ENCODE assay signal across 14 cellular contexts in genomic region chr5:119347996-119348395, GRCh38. TPM values are rescaled to one million over a fixed set of nuclear protein-coding genes. Genes with fewer than 3 reads are reported as not detected.
DNase-seq lines count a peak whose midpoint lies in the region; ATAC-seq, FAIRE-seq and TF ChIP-seq lines count a peak whose summit lies in the region.
"Had no signal": no experiment of that assay in that cellular context is flagged by ENCODE, and none has a peak within 500 bp of the region (broad histone marks: within the 10 kb centered on the region; RNA-seq: fewer than 3 reads in every experiment).

No MANE protein-coding gene starts in this region.

- BruUV-seq in A673 (replicated peaks; lab: Mats Ljungman, UMichigan): no TSS peak

- H3K27me3 Mint-ChIP-seq in CD8-positive, alpha-beta memory T cell: no peaks in the 10 kb centered on the region

- H3K36me3 ChIP-seq in A673 (ENCODE audit: insufficient read depth, low read length, poor library complexity, severe bottlenecking) (no peaks in the 10 kb centered on the region), psoas muscle (ENCODE audit: insufficient read depth in 1 of 2, low read depth in 1 of 2) (no peaks in the 10 kb centered on the region)
- H3K36me3 ChIP-seq in CD8-positive, alpha-beta memory T cell (ENCODE audit: insufficient read depth, low read length): no peaks in the 10 kb centered on the region

- peaks cover 3 to 32% (median 4%) of the 10 kb centered on the region in 3 donors for H3K36me3 Mint-ChIP-seq in CD8-positive, alpha-beta memory T cell

- CTCF ChIA-PET in A673 (lab: Charles Lee): no interaction called here
- CTCF ChIA-PET in CD8-positive, alpha-beta memory T cell (lab: Charles Lee): interaction anchor here (0.6 kb wide), 1 partner anchor 10 kb away, joined by 3 read pairs; no protein-coding TSS in a partner anchor

- H3K4me1 Mint-ChIP-seq in CD8-positive, alpha-beta memory T cell: peaks cover 83 to 97% (median 97%) of the 10 kb centered on the region in 3 donors

- H3K4me3 ChIP-seq in A673 (ENCODE audit: low read depth, low read length, poor library complexity, severe bottlenecking) (no peak overlapping the region), psoas muscle (no peak overlapping the region)
- no peak overlapping the region for H3K4me3 ChIP-seq in CD8-positive, alpha-beta memory T cell (ENCODE audit: low read length)

- H3K4me1 ChIP-seq in A673 (ENCODE audit: insufficient read depth, low read length, poor library complexity, severe bottlenecking): peaks cover 14% of the 10 kb centered on the region
- H3K4me1 ChIP-seq in CD8-positive, alpha-beta memory T cell (ENCODE audit: insufficient read depth, low read length): peaks cover 82% of the 10 kb centered on the region
- H3K4me1 ChIP-seq in psoas muscle: no peaks in the 10 kb centered on the region

- TF ChIP-seq CTCF in A673 (conservative IDR thresholded peaks at IDR 0.05; ENCODE audit: low read depth, low read length) (peak; percentile 23; the same call in 1 of the 2 replicates), psoas muscle (IDR thresholded peaks at IDR 0.05) (no peak)

- POLR2A ChIA-PET in A673 (lab: Charles Lee; ENCODE audit: low non-redundant PET): no interaction called here
- POLR2A ChIA-PET in CD8-positive, alpha-beta memory T cell (lab: Charles Lee): no interaction called here

- DNase-seq in A673 (ENCODE audit: low spot score) (peak; percentile 72), fibroblast of peridontal ligament (ENCODE audit: extremely low read depth) (peak; percentile 92), cerebellar nuclear complex (lab: John Stamatoyannopoulos, UW) (no peak), psoas muscle (no peak), NCI-H510A (lab: John Stamatoyannopoulos, UW) (no peak), urothelium cell line (ENCODE audit: low spot score) (no peak)
- no peak for DNase-seq in CD8-positive, alpha-beta memory T cell
- DNase-seq: activated CD4-positive, alpha-beta T cell treated with anti-CD3 and anti-CD28 coated beads, Interleukin-2, amount 50 U/mL, for 48 hours; amygdala; mammary epithelial cell; NCI-H1417 treated with DMSO at 0.1 percent for 48 hours; stimulated activated naive CD4-positive, alpha-beta T cell treated with Interleukin-2 at 50 U/mL for 16 hours had no signal

- no peak for FAIRE-seq in urothelium cell line (lab: Jason Lieb, UNC)
- FAIRE-seq: HTR-8/SVneo had no signal

- H3K9me3 Mint-ChIP-seq in CD8-positive, alpha-beta memory T cell: no peaks in the 10 kb centered on the region

- WGBS in psoas muscle, 3 donors: 84 to 94% (median 85%) methylated on average over 1 of the region's 1 CpG

- H3K9me3 ChIP-seq in A673 (ENCODE audit: low read depth, low read length, poor library complexity, severe bottlenecking) (no peaks in the 10 kb centered on the region), psoas muscle (no peaks in the 10 kb centered on the region)
- no peaks in the 10 kb centered on the region for H3K9me3 ChIP-seq in CD8-positive, alpha-beta memory T cell (ENCODE audit: low read length)

- ATAC-seq in SK-N-SH treated with all-trans-retinoic acid at 6 μM for 48 hours: peak; percentile 92
- ATAC-seq in psoas muscle: no peak

- peak overlapping the region; percentile 53 to 87 (median 68) for H3K27ac Mint-ChIP-seq in CD8-positive, alpha-beta memory T cell

- H3K27ac ChIP-seq in A673 (ENCODE audit: low read depth, low read length, poor library complexity, severe bottlenecking) (no peak overlapping the region), psoas muscle (no peak overlapping the region)
- no peak overlapping the region for H3K27ac ChIP-seq in CD8-positive, alpha-beta memory T cell (ENCODE audit: low read depth, low read length)

- H3K27me3 ChIP-seq in A673 (replicated peaks; ENCODE audit: insufficient read depth, low read depth, low read length, poor library complexity) (no peaks in the 10 kb centered on the region), psoas muscle (ENCODE audit: insufficient read depth in 3 of 3, low read length in 2 of 3) (peaks cover 0 to 4% (median 0%) of the 10 kb centered on the region in 3 donors)
- no peaks in the 10 kb centered on the region for H3K27me3 ChIP-seq in CD8-positive, alpha-beta memory T cell (ENCODE audit: insufficient read depth, low read length, poor library complexity, severe bottlenecking)

- intact Hi-C loops in A673 (cut with micrococcal nuclease; ENCODE audit: unreplicated experiment): no loop called here
- intact Hi-C loops in psoas muscle (cut with DNase I): no loop called here

- peak overlapping the region in 1 of 7 donors; percentile 8 for H3K4me3 Mint-ChIP-seq in CD8-positive, alpha-beta memory T cell

TF ChIP-seq in SK-N-SH treated with all-trans-retinoic acid at 6 μM for 48 hours, 23 proteins besides CTCF, POLR2A, EP300 and RAD21:
- no peak for TF ChIP-seq ZNF70 (CRISPR knock-in tag; IDR thresholded peaks at IDR 0.05)
- TF ChIP-seq OSR1 (CRISPR knock-in tag; IDR thresholded peaks at IDR 0.05): no peak
- no peak for TF ChIP-seq CSDC2 (CRISPR knock-in tag; IDR thresholded peaks at IDR 0.05)
- TF ChIP-seq, protein P1, sequence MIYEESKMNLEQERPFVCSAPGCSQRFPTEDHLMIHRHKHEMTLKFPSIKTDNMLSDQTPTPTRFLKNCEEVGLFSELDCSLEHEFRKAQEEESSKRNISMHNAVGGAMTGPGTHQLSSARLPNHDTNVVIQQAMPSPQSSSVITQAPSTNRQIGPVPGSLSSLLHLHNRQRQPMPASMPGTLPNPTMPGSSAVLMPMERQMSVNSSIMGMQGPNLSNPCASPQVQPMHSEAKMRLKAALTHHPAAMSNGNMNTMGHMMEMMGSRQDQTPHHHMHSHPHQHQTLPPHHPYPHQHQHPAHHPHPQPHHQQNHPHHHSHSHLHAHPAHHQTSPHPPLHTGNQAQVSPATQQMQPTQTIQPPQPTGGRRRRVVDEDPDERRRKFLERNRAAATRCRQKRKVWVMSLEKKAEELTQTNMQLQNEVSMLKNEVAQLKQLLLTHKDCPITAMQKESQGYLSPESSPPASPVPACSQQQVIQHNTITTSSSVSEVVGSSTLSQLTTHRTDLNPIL (CRISPR knock-in tag; IDR thresholded peaks at IDR 0.05; ENCODE audit: low read depth): no peak
- peak; percentile 53; the same call in 1 of the 2 replicates for TF ChIP-seq TCF4 (CRISPR knock-in tag; IDR thresholded peaks at IDR 0.05; ENCODE audit: borderline replicate concordance)
- TF ChIP-seq ARNTL (CRISPR knock-in tag; IDR thresholded peaks at IDR 0.05; ENCODE audit: borderline replicate concordance, low read depth): no peak
- TF ChIP-seq ZNF565 (CRISPR knock-in tag; conservative IDR thresholded peaks at IDR 0.05; ENCODE audit: low read depth): no peak

RNA-seq across cellular contexts. Expression of gene TNFAIP8, which starts 7.8 kb away (rescaled TPM):
- 6.3 and 6.8 TPM in 2 replicates for total RNA-seq in A673 (2021)
- total RNA-seq in CD8-positive, alpha-beta memory T cell: 100 to 1,000 TPM; 295 to 311 TPM
- polyA plus RNA-seq in CD8-positive, alpha-beta memory T cell: 207 TPM
- total RNA-seq in psoas muscle: 1 to 10 TPM in 3 of 4 donors, under 1 TPM in 1; 0.73 to 2.5 (median 2.1) TPM
- polyA plus RNA-seq in psoas muscle: 1 to 10 TPM; 1.2 to 1.6 (median 1.5) TPM

Comparison
In these comparisons a context has a peak if more than half of its experiments do, and no peak if none do; other contexts are left out.
1. DNase-seq: peak in A673 (single experiment) and fibroblast of peridontal ligament (single experiment); none in CD8-positive, alpha-beta memory T cell (0 of 5), cerebellar nuclear complex (0 of 2), psoas muscle (0 of 2), NCI-H510A (single experiment) and urothelium cell line (single experiment).
2. RNA of gene TNFAIP8, which starts 7.8 kb away (total RNA-seq): 295 to 311 TPM in CD8-positive, alpha-beta memory T cell; 6.3 to 6.8 TPM in A673 and 0.73 to 2.5 TPM in psoas muscle; every median in the first group is over 10 times any median in the second.